In genomic region chr15:82692171-82692570, GRCh38 we compare ENCODE assay signal across 8 cellular contexts. TPM values are rescaled to one million over a fixed set of nuclear protein-coding genes. Genes with fewer than 3 reads are reported as not detected.
"Had no signal": no experiment of that assay in that cellular context is flagged by ENCODE, and none has a peak within 500 bp of the region (broad histone marks: within the 10 kb centered on the region; RNA-seq: fewer than 3 reads in every experiment).

No MANE protein-coding gene starts in this region.

- H3K27ac ChIP-seq: GM23248 had no signal

- H3K36me3 ChIP-seq: HAP-1 had no signal

- H3K4me3 ChIP-seq: GM23248, HAP-1, K562 had no signal

- H3K9me3 ChIP-seq: HAP-1 had no signal

- H3K4me1 ChIP-seq: HAP-1 had no signal

- H3K9ac ChIP-seq: GM23248 had no signal

- DNase-seq: GM23248, GOT3, H7, HFFc6, IMR-90 had no signal

RNA-seq across cellular contexts. Expression of gene AP3B2, which starts 17.5 kb away (rescaled TPM):
- total RNA-seq: HFFc6, HT-29, IMR-90 had no signal

RNA-seq across cellular contexts. Expression of gene CPEB1, which starts 45.0 kb away (rescaled TPM):
- total RNA-seq: HT-29 had no signal
